ENCODE assay signal across 9 cellular contexts in genomic region chr6:99334526-99335127, GRCh38. TPM values are rescaled to one million over a fixed set of nuclear protein-coding genes. Genes with fewer than 3 reads are reported as not detected.
DNase-seq lines count a peak whose midpoint lies in the region; ATAC-seq and TF ChIP-seq lines count a peak whose summit lies in the region.
"Had no signal": no experiment of that assay in that cellular context is flagged by ENCODE, and none has a peak within 500 bp of the region (broad histone marks: within the 10 kb centered on the region; RNA-seq: fewer than 3 reads in every experiment).

No MANE protein-coding gene starts in this region.

- no peaks in the 10 kb centered on the region for H3K4me1 ChIP-seq in OCI-LY7 (ENCODE audit: insufficient read depth, low read length, poor library complexity, severe bottlenecking)
- H3K4me1 ChIP-seq in naive thymus-derived CD4-positive, alpha-beta T cell (ENCODE audit: control insufficient read depth in 2 of 2, insufficient read depth in 2 of 2, low read length in 2 of 2) = no peaks in the 10 kb centered on the region

- DNase-seq in NCI-H524 (lab: John Stamatoyannopoulos, UW) = peak; percentile 31 to 61
- DNase-seq in NCI-H524 treated with DMSO at 0.1 percent for 48 hours (lab: John Stamatoyannopoulos, UW) = no peak
- peak; percentile 33 for DNase-seq in OCI-LY7 (ENCODE audit: low spot score)
- peak; percentile 56 to 76 for DNase-seq in dermis microvascular lymphatic vessel endothelial cell (ENCODE audit: low read depth in 2 of 2)
- peak in 1 of 9 donors; percentile 12 for DNase-seq in naive thymus-derived CD4-positive, alpha-beta T cell
- no peak for DNase-seq in HuH-7.5 (ENCODE audit: low spot score)

- no peaks in the 10 kb centered on the region for H3K36me3 ChIP-seq in OCI-LY7 (ENCODE audit: insufficient read depth, low read length)
- no peaks in the 10 kb centered on the region for H3K36me3 ChIP-seq in naive thymus-derived CD4-positive, alpha-beta T cell (ENCODE audit: control insufficient read depth in 2 of 3, insufficient read depth in 3 of 3, low read length in 3 of 3)

- H3K9me3 Mint-ChIP-seq in naive thymus-derived CD4-positive, alpha-beta T cell = no peaks in the 10 kb centered on the region
- H3K9me3 Mint-ChIP-seq: dendritic cell treated with granulocyte-macrophage colony-stimulating factor and Interleukin-4, amounts not matched to agents 40 ng/mL and 50 ng/mL, for 4 days had no signal

- CTCF ChIA-PET in OCI-LY7 (lab: Charles Lee; ENCODE audit: unreplicated experiment) = no interaction called here
- CTCF ChIA-PET in naive thymus-derived CD4-positive, alpha-beta T cell (lab: Charles Lee) = no interaction called here

- no peak overlapping the region for H3K27ac ChIP-seq in OCI-LY7 (ENCODE audit: low read depth, low read length, poor library complexity, severe bottlenecking)
- no peak overlapping the region for H3K27ac ChIP-seq in naive thymus-derived CD4-positive, alpha-beta T cell (ENCODE audit: low read depth, low read length)

- H3K36me3 Mint-ChIP-seq in naive thymus-derived CD4-positive, alpha-beta T cell = no peaks in the 10 kb centered on the region

- H2AFZ ChIP-seq in OCI-LY7 (ENCODE audit: low read length) = no peak overlapping the region

- intact Hi-C loops in OCI-LY7 (cut with micrococcal nuclease; ENCODE audit: unreplicated experiment) = loop anchor here (5.0 to 10.0 kb wide), 2 partner anchors 93 to 410 kb away; partner anchors contain the start of gene PNISR
- intact Hi-C loops in naive thymus-derived CD4-positive, alpha-beta T cell (cut with micrococcal nuclease) = loop anchor here (1.0 to 5.0 kb wide), 3 partner anchors 90 to 763 kb away; partner anchors contain the start of gene PNISR (in 2 of the 2)

- peaks cover 0 to 4% (median 2%) of the 10 kb centered on the region in 7 donors for H3K4me1 Mint-ChIP-seq in naive thymus-derived CD4-positive, alpha-beta T cell

- BruUV-seq in OCI-LY7 (replicated peaks; lab: Mats Ljungman, UMichigan) = no TSS peak

- no peak overlapping the region for H3K27ac Mint-ChIP-seq in naive thymus-derived CD4-positive, alpha-beta T cell
- H3K27ac Mint-ChIP-seq: dendritic cell treated with granulocyte-macrophage colony-stimulating factor and Interleukin-4, amounts not matched to agents 40 ng/mL and 50 ng/mL, for 4 days had no signal

- no peaks in the 10 kb centered on the region for H3K79me2 ChIP-seq in OCI-LY7 (ENCODE audit: insufficient read depth, low read depth, low read length)

- peak; percentile 49 for ATAC-seq in GM19395 (IDR thresholded peaks at IDR 0.05; ENCODE audit: unreplicated experiment)
- peak; percentile 27 for ATAC-seq in HG03565 (IDR thresholded peaks at IDR 0.05; ENCODE audit: unreplicated experiment)
- ATAC-seq in naive thymus-derived CD4-positive, alpha-beta T cell = peak; percentile 41

- H3K4me2 ChIP-seq in OCI-LY7 (ENCODE audit: low read length) = no peak overlapping the region

- H3K4me3 Mint-ChIP-seq in naive thymus-derived CD4-positive, alpha-beta T cell = no peak overlapping the region
- H3K4me3 Mint-ChIP-seq: dendritic cell treated with granulocyte-macrophage colony-stimulating factor and Interleukin-4, amounts not matched to agents 40 ng/mL and 50 ng/mL, for 4 days had no signal

- H3K4me3 ChIP-seq in OCI-LY7 (ENCODE audit: low read depth, low read length, poor library complexity, severe bottlenecking) = no peak overlapping the region
- H3K4me3 ChIP-seq in naive thymus-derived CD4-positive, alpha-beta T cell (ENCODE audit: low read length) = no peak overlapping the region

- H3K27me3 ChIP-seq in naive thymus-derived CD4-positive, alpha-beta T cell (ENCODE audit: control insufficient read depth in 2 of 2, insufficient read depth in 2 of 2, low read length in 2 of 2) = no peaks in the 10 kb centered on the region

- H4K20me1 ChIP-seq in OCI-LY7 (ENCODE audit: insufficient read depth, low read length) = no peaks in the 10 kb centered on the region

- POLR2A ChIA-PET in OCI-LY7 (lab: Charles Lee) = no interaction called here
- POLR2A ChIA-PET in naive thymus-derived CD4-positive, alpha-beta T cell (lab: Charles Lee) = no interaction called here

- no peaks in the 10 kb centered on the region for H3K9me2 ChIP-seq in OCI-LY7 (ENCODE audit: insufficient read depth, low read length)

- no peaks in the 10 kb centered on the region for H3K9me3 ChIP-seq in OCI-LY7 (ENCODE audit: low read length)
- H3K9me3 ChIP-seq in naive thymus-derived CD4-positive, alpha-beta T cell (ENCODE audit: control insufficient read depth in 2 of 3, low read length in 3 of 3) = no peaks in the 10 kb centered on the region

- H3K27me3 Mint-ChIP-seq in naive thymus-derived CD4-positive, alpha-beta T cell = peaks cover 30 to 42% (median 33%) of the 10 kb centered on the region in 5 donors

- TF ChIP-seq CTCF in OCI-LY7 (conservative IDR thresholded peaks at IDR 0.05; ENCODE audit: low read length) = peak; percentile 72

RNA-seq across cellular contexts. Expression of gene FAXC, which starts 14.8 kb away (rescaled TPM):
- total RNA-seq in OCI-LY7 (2014; rRNA removed; shearing (Covaris generic)) = not detected in 2 replicates
- not detected in 2 replicates for total RNA-seq in OCI-LY7 (2022)
- total RNA-seq in dermis microvascular lymphatic vessel endothelial cell = 0.39 and 0.76 TPM in 2 replicates
- not detected for total RNA-seq in naive thymus-derived CD4-positive, alpha-beta T cell
- polyA plus RNA-seq in naive thymus-derived CD4-positive, alpha-beta T cell = not detected

RNA-seq across cellular contexts. Expression of gene COQ3, which starts 59.4 kb away (rescaled TPM):
- 3.7 and 8.3 TPM in 2 replicates for total RNA-seq in OCI-LY7 (2014; rRNA removed; shearing (Covaris generic))
- total RNA-seq in OCI-LY7 (2022) = 10.9 and 11.1 TPM in 2 replicates
- 2.9 and 5.5 TPM in 2 replicates for total RNA-seq in dermis microvascular lymphatic vessel endothelial cell
- total RNA-seq in naive thymus-derived CD4-positive, alpha-beta T cell = 1 to 10 TPM; 1.8 to 7.3 (median 4.2) TPM
- polyA plus RNA-seq in naive thymus-derived CD4-positive, alpha-beta T cell = 10 to 100 TPM; 10.6 to 11.4 TPM

Comparison
In these comparisons a context has a peak if more than half of its experiments do, and no peak if none do; other contexts are left out.
1. DNase-seq: peak in NCI-H524 (2 of 2), OCI-LY7 (single experiment) and dermis microvascular lymphatic vessel endothelial cell (2 of 2); none in NCI-H524 treated with DMSO at 0.1 percent for 48 hours (single experiment) and HuH-7.5 (single experiment).
2. Peak in every context shown above with its lines, with median percentiles within 50 percentile points of each other: ATAC-seq.